Comparison of ENCODE assay signal across 9 cellular contexts in the genomic region with DNA sequence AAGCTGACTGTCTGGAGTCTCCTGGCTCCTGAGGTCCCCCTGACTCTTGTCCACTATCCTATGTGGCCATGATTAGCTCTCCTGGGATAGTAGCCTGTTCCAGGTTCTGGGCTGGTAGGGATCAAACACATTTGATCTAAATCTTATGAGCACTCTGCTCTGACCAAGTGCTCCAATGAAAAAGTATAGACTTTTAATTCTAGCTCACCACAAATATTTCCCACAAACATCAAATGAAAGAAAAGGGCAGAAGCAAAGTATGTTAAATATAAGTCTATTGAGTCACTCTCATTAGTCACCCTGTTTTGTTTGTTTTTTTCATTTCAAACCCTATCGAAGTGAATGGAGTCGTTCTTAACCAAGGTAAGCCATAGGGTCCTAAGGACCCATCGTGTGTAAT. TPM values are rescaled to one million over a fixed set of nuclear protein-coding genes. Genes with fewer than 3 reads are reported as not detected.
A peak's percentile ranks its signal among the peaks of the same experiment; 100 is the strongest.
DNase-seq lines count a peak whose midpoint lies in the region; ATAC-seq and TF ChIP-seq lines count a peak whose summit lies in the region.
"Had no signal": no experiment of that assay in that cellular context is flagged by ENCODE, and none has a peak within 500 bp of the region (broad histone marks: within the 10 kb centered on the region; RNA-seq: fewer than 3 reads in every experiment).

No MANE protein-coding gene starts in this region.

- BruUV-seq in Panc1 (replicated peaks; lab: Mats Ljungman, UMichigan) = no TSS peak

- no peaks in the 10 kb centered on the region for H3K9me3 ChIP-seq in Panc1 (ENCODE audit: control insufficient read depth, insufficient read depth, low read depth, low read length)

- no peaks in the 10 kb centered on the region for H3K27me3 ChIP-seq in Panc1 (ENCODE audit: control insufficient read depth, insufficient read depth, low read length)

- no peaks in the 10 kb centered on the region for H3K36me3 ChIP-seq in Panc1 (ENCODE audit: control insufficient read depth, insufficient read depth, low read length)

- DNase-seq in ELR (ENCODE audit: low read depth) (peak; percentile 92), Panc1 (ENCODE audit: low read depth, low spot score) (no peak), epithelial cell of prostate (ENCODE audit: low read depth, low spot score) (peak; percentile 18), skeletal muscle cell (ENCODE audit: low read depth) (peak; percentile 33), NCI-H345 treated with DMSO at 0.1 percent for 48 hours (lab: John Stamatoyannopoulos, UW; ENCODE audit: unreplicated experiment) (no peak)
- no peak for DNase-seq in activated naive CD4-positive, alpha-beta T cell treated with anti-CD3 and anti-CD28 coated beads, Interleukin-2, amount 50 U/mL, for 16 hours
- DNase-seq: DMS79 treated with DMSO at 0.1 percent for 48 hours, NCI-H510A had no signal

- no peaks in the 10 kb centered on the region for H3K4me1 ChIP-seq in Panc1 (ENCODE audit: control insufficient read depth, insufficient read depth, low read length)

- in situ Hi-C loops in Panc1 (cut with HindIII; ENCODE audit: low pct_unique_long_range_greater_than_20kb, low sequenced_read_pairs) = no loop called here

- no peak overlapping the region for H3K4me3 ChIP-seq in Panc1 (ENCODE audit: low read depth in 2 of 2, low read length in 2 of 2)
- H3K4me3 ChIP-seq in skeletal muscle cell (ENCODE audit: low read depth, low read length) = no peak overlapping the region

- H3K27ac ChIP-seq in Panc1 (ENCODE audit: low read length) (no peak overlapping the region), epithelial cell of prostate (peak overlapping the region; percentile 68)

- POLR2A ChIA-PET in Panc1 (lab: Charles Lee) = no interaction called here

- intact Hi-C loops in Panc1 (cut with micrococcal nuclease; ENCODE audit: unreplicated experiment) = no loop called here

- CTCF ChIA-PET in Panc1 (lab: Charles Lee) = no interaction called here

- ATAC-seq in Panc1 = peak; percentile 85
- no peak for ATAC-seq in HG02571 (IDR thresholded peaks at IDR 0.05; ENCODE audit: unreplicated experiment)

- no peak for TF ChIP-seq CTCF in Panc1 (IDR thresholded peaks at IDR 0.05)

RNA-seq across cellular contexts. Expression of a gene that starts 39.7 kb away (rescaled TPM):
- 42.9 TPM for total RNA-seq in Panc1 (2021; ENCODE audit: unreplicated experiment)
- polyA plus RNA-seq in Panc1 (2012; ENCODE audit: insufficient read length) = 30.6 TPM

Comparison
In these comparisons a context has a peak if more than half of its experiments do, and no peak if none do; other contexts are left out.
1. DNase-seq: peak in ELR (single experiment), epithelial cell of prostate (single experiment) and skeletal muscle cell (single experiment); none in Panc1 (single experiment), activated naive CD4-positive, alpha-beta T cell treated with anti-CD3 and anti-CD28 coated beads, Interleukin-2, amount 50 U/mL, for 16 hours (single experiment) and NCI-H345 treated with DMSO at 0.1 percent for 48 hours (single experiment).